17 cellular contexts compared by ENCODE assay signal in the genomic region with DNA sequence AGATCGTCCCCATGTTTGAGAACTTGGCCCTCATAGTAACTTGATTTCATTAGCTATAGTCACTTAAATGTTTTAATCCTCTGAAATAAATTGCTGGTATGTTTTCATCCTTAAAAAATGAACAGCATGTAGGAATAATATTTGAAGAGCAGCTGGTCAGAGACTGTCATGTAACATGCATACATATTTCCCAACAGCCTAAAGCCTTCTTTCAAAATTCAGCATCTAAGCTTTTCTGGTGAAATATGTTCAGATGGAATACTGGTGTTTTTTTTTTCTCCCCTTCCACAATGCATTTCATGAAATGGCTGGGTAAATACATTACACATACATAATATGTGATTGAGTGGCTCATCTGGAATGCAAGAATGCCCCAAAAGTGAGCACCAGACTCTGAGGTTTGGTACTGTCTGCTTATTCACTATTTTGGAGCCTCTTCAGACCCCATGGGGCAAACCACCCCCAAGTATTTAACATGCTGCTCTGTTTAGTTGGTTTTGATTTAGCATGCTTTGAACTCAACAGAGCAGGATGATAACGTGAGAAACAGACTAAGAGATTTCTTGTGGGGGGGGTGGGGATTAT.
DNase-seq lines count a peak whose midpoint lies in the region; ATAC-seq and TF ChIP-seq lines count a peak whose summit lies in the region.
"Had no signal": no experiment of that assay in that cellular context is flagged by ENCODE, and none has a peak within 500 bp of the region (broad histone marks: within the 10 kb centered on the region; RNA-seq: fewer than 3 reads in every experiment).

No MANE protein-coding gene starts in this region.

- H3K4me3 Mint-ChIP-seq in naive thymus-derived CD4-positive, alpha-beta T cell, result no peak overlapping the region
- H3K4me3 Mint-ChIP-seq: stimulated activated naive CD8-positive, alpha-beta T cell treated with anti-CD3 and anti-CD28 coated beads, Interleukin-15, Interleukin-2, amounts not matched to agents 100 ng/mL and 50 ng/mL, for 24 hours had no signal

- H2AFZ ChIP-seq in IMR-90 (replicated peaks; ENCODE audit: low read length, poor library complexity), result no peak overlapping the region

- CTCF ChIA-PET in IMR-90 (lab: Yijun Ruan, JAX), result interaction anchor here (0.6 to 0.7 kb wide), 2 partner anchors 14 to 435 kb away, joined by 4 to 8 read pairs; no protein-coding TSS in a partner anchor
- CTCF ChIA-PET in naive thymus-derived CD4-positive, alpha-beta T cell (lab: Charles Lee), result interaction anchor here (0.6 kb wide), 1 partner anchor 101 kb away, joined by 3 read pairs; no protein-coding TSS in a partner anchor

- H3K27me3 ChIP-seq in IMR-90 (ENCODE audit: control insufficient read depth, insufficient read depth, low read length) (no peaks in the 10 kb centered on the region), Peyer's patch (no peaks in the 10 kb centered on the region), stomach (no peaks in the 10 kb centered on the region)
- no peaks in the 10 kb centered on the region for H3K27me3 ChIP-seq in naive thymus-derived CD4-positive, alpha-beta T cell (ENCODE audit: control insufficient read depth in 2 of 2, insufficient read depth in 2 of 2, low read length in 2 of 2)
- H3K27me3 ChIP-seq: ascending aorta, esophagus muscularis mucosa had no signal

- H3K56ac ChIP-seq in IMR-90 (ENCODE audit: extremely low read depth, insufficient read depth, low read length), result no peak overlapping the region

- no peaks in the 10 kb centered on the region for H3K9me3 ChIP-seq in IMR-90 (ENCODE audit: control insufficient read depth, insufficient read depth, low read length)
- no peaks in the 10 kb centered on the region for H3K9me3 ChIP-seq in naive thymus-derived CD4-positive, alpha-beta T cell (ENCODE audit: control insufficient read depth in 2 of 3, low read length in 3 of 3)
- H3K9me3 ChIP-seq in Peyer's patch, result no peaks in the 10 kb centered on the region
- no peaks in the 10 kb centered on the region for H3K9me3 ChIP-seq in stomach
- H3K9me3 ChIP-seq: ascending aorta, esophagus muscularis mucosa had no signal

- intact Hi-C loops in IMR-90 (cut with micrococcal nuclease) (loop anchor here (5.0 kb wide), 2 partner anchors 92 to 1372 kb away; a partner anchor contains a TSS), stomach (cut with DNase I; ENCODE audit: low total_unique reads) (no loop called here)
- intact Hi-C loops in naive thymus-derived CD4-positive, alpha-beta T cell (cut with micrococcal nuclease), result no loop called here

- 0 out of 2 replicates have a peak, but pooled peaks cover 2% of the 10 kb centered on the region for H3K4me1 ChIP-seq in IMR-90 (ENCODE audit: control insufficient read depth, insufficient read depth, low read length)
- no peaks in the 10 kb centered on the region for H3K4me1 ChIP-seq in naive thymus-derived CD4-positive, alpha-beta T cell (ENCODE audit: control insufficient read depth in 2 of 2, insufficient read depth in 2 of 2, low read length in 2 of 2)
- no peaks in the 10 kb centered on the region for H3K4me1 ChIP-seq in Peyer's patch
- no peaks in the 10 kb centered on the region for H3K4me1 ChIP-seq in stomach
- H3K4me1 ChIP-seq: esophagus muscularis mucosa had no signal

- TF ChIP-seq RAD21 in IMR-90 (IDR thresholded peaks at IDR 0.05; ENCODE audit: low read length), result no peak

- dilution Hi-C loops in IMR-90 (cut with HindIII; ENCODE audit: low sequenced_read_pairs, unreplicated experiment), result loop anchor here (25.0 kb wide), 1 partner anchor 97 kb away; a partner anchor contains a TSS

- H2AK9ac ChIP-seq in IMR-90 (replicated peaks; ENCODE audit: low read depth, low read length, poor library complexity), result no peak overlapping the region

- no CpG with 5 or more reads among the region's 2 CpGs for WGBS in IMR-90 (ENCODE audit: extremely low coverage in 2 of 2, insufficient read length in 1 of 2), 2 experiments
- 54 to 77% (median 67%) methylated on average over 2 of the region's 2 CpGs for WGBS in stomach, 5 donors

- no peak overlapping the region for H3K4ac ChIP-seq in IMR-90 (ENCODE audit: low read depth, low read length)

- H3K18ac ChIP-seq in IMR-90 (ENCODE audit: low read depth, low read length), result no peak overlapping the region

- H3K4me3 ChIP-seq in IMR-90 (ENCODE audit: insufficient read depth, low read depth, low read length), result no peak overlapping the region
- no peak overlapping the region for H3K4me3 ChIP-seq in choroid plexus epithelial cell (ENCODE audit: low read depth, low read length)
- no peak overlapping the region for H3K4me3 ChIP-seq in naive thymus-derived CD4-positive, alpha-beta T cell (ENCODE audit: low read length)
- H3K4me3 ChIP-seq in Peyer's patch, result no peak overlapping the region
- H3K4me3 ChIP-seq in stomach, result no peak overlapping the region
- H3K4me3 ChIP-seq: ascending aorta, esophagus muscularis mucosa had no signal

- no peak overlapping the region for H3K27ac ChIP-seq in IMR-90 (ENCODE audit: insufficient read depth, low read length)
- no peak overlapping the region for H3K27ac ChIP-seq in naive thymus-derived CD4-positive, alpha-beta T cell (ENCODE audit: low read depth, low read length)
- H3K27ac ChIP-seq in Peyer's patch, result no peak overlapping the region
- H3K27ac ChIP-seq in stomach, result no peak overlapping the region
- H3K27ac ChIP-seq: ascending aorta, esophagus muscularis mucosa had no signal

- H3K4me1 Mint-ChIP-seq in naive thymus-derived CD4-positive, alpha-beta T cell, result peaks cover 0 to 4% (median 0%) of the 10 kb centered on the region in 7 donors

- ATAC-seq in IMR-90 (ENCODE audit: low read depth), result peak; percentile 71
- ATAC-seq in naive thymus-derived CD4-positive, alpha-beta T cell, result no peak
- ATAC-seq: left colon, Right ventricle myocardium inferior had no signal

- in situ Hi-C loops in IMR-90 (cut with MboI; ENCODE audit: low sequenced_read_pairs), result no loop called here

- no peak overlapping the region for H3K9ac ChIP-seq in IMR-90 (ENCODE audit: low read depth, low read length)

- H3K23ac ChIP-seq in IMR-90 (ENCODE audit: low read depth, low read length), result no peak overlapping the region

- H4K5ac ChIP-seq in IMR-90 (ENCODE audit: low read depth, low read length), result no peak overlapping the region

- no peak overlapping the region for H2BK15ac ChIP-seq in IMR-90 (ENCODE audit: low read depth, low read length)

- DNase-seq in AG08395 (ENCODE audit: low spot score) (peak; percentile 79), IMR-90 (peak; percentile 32), choroid plexus epithelial cell (ENCODE audit: low read depth) (peak; percentile 47), nucleus accumbens (lab: John Stamatoyannopoulos, UW) (no peak), Peyer's patch (no peak), stomach (no peak), 8988T (no peak)
- no peak for DNase-seq in naive thymus-derived CD4-positive, alpha-beta T cell
- DNase-seq: activated CD4-positive, CD25-positive, alpha-beta regulatory T cell; activated effector memory CD4-positive, alpha-beta T cell treated with Interleukin-2 at 50 U/mL for 16 hours; H7; left colon; NCI-H187 treated with DMSO at 0.1 percent for 48 hours had no signal

- TF ChIP-seq POLR2A in IMR-90 (IDR thresholded peaks at IDR 0.05; ENCODE audit: low read depth, low read length), result no peak
- TF ChIP-seq POLR2A in Peyer's patch (IDR thresholded peaks at IDR 0.05), result no peak
- TF ChIP-seq POLR2A in stomach (IDR thresholded peaks at IDR 0.05), result no peak

- no peaks in the 10 kb centered on the region for H3K79me1 ChIP-seq in IMR-90 (ENCODE audit: low read depth in 1 of 2, low read length in 2 of 2)

- H2BK5ac ChIP-seq in IMR-90 (ENCODE audit: low read depth, low read length, poor library complexity, severe bottlenecking), result no peak overlapping the region

- peaks cover 11 to 68% (median 45%) of the 10 kb centered on the region in 5 donors for H3K36me3 Mint-ChIP-seq in naive thymus-derived CD4-positive, alpha-beta T cell

- H3K27ac Mint-ChIP-seq in naive thymus-derived CD4-positive, alpha-beta T cell, result peak overlapping the region in 5 of 9 donors; percentile 8 to 63 (median 55)

- no peaks in the 10 kb centered on the region; the same call in 1 of the 2 replicates for H3K9me1 ChIP-seq in IMR-90 (ENCODE audit: insufficient read depth, low read length)

- POLR2A ChIA-PET in IMR-90 (lab: Charles Lee; ENCODE audit: unreplicated experiment), result no interaction called here
- POLR2A ChIA-PET in naive thymus-derived CD4-positive, alpha-beta T cell (lab: Charles Lee), result no interaction called here

- no peaks in the 10 kb centered on the region for H3K27me3 Mint-ChIP-seq in naive thymus-derived CD4-positive, alpha-beta T cell
- H3K27me3 Mint-ChIP-seq: stimulated activated naive CD8-positive, alpha-beta T cell treated with anti-CD3 and anti-CD28 coated beads, Interleukin-15, Interleukin-2, amounts not matched to agents 100 ng/mL and 50 ng/mL, for 24 hours had no signal

- no peak overlapping the region for H2BK20ac ChIP-seq in IMR-90 (ENCODE audit: low read depth, low read length)

- H2AK5ac ChIP-seq in IMR-90 (ENCODE audit: low read depth, low read length), result no peak overlapping the region

- no peak overlapping the region for H3K14ac ChIP-seq in IMR-90 (replicated peaks; ENCODE audit: low read depth, low read length)

- H2BK120ac ChIP-seq in IMR-90 (ENCODE audit: low read depth, low read length), result no peak overlapping the region

- no peak for TF ChIP-seq EP300 in stomach (IDR thresholded peaks at IDR 0.05)

- no peaks in the 10 kb centered on the region for H3K9me3 Mint-ChIP-seq in naive thymus-derived CD4-positive, alpha-beta T cell
- H3K9me3 Mint-ChIP-seq: stimulated activated naive CD8-positive, alpha-beta T cell treated with anti-CD3 and anti-CD28 coated beads, Interleukin-15, Interleukin-2, amounts not matched to agents 100 ng/mL and 50 ng/mL, for 24 hours had no signal

- no peak overlapping the region for H4K91ac ChIP-seq in IMR-90 (ENCODE audit: insufficient read depth, low read depth, low read length)

- no peaks in the 10 kb centered on the region for H4K20me1 ChIP-seq in IMR-90 (ENCODE audit: insufficient read depth, low read length)

- H4K8ac ChIP-seq in IMR-90 (ENCODE audit: low read depth in 2 of 2, low read length in 2 of 2), result no peak overlapping the region

- peaks cover 16% of the 10 kb centered on the region for H3K36me3 ChIP-seq in IMR-90 (ENCODE audit: control insufficient read depth, insufficient read depth, low read length)
- peaks cover 13 to 82% (median 15%) of the 10 kb centered on the region in 3 experiments for H3K36me3 ChIP-seq in naive thymus-derived CD4-positive, alpha-beta T cell (ENCODE audit: control insufficient read depth in 2 of 3, insufficient read depth in 3 of 3, low read length in 3 of 3)
- H3K36me3 ChIP-seq in Peyer's patch, result peaks cover 0 to 72% (median 0%) of the 10 kb centered on the region in 3 donors
- H3K36me3 ChIP-seq in stomach, result peaks cover 24 to 90% (median 86%) of the 10 kb centered on the region in 4 donors

- no TSS peak for BruUV-seq in IMR-90 (replicated peaks; lab: Mats Ljungman, UMichigan)

- H3K4me2 ChIP-seq in IMR-90 (ENCODE audit: low read depth, low read length), result no peak overlapping the region

- TF ChIP-seq CTCF in IMR-90 (conservative IDR thresholded peaks at IDR 0.05; ENCODE audit: low read depth, low read length), result no peak
- no peak for TF ChIP-seq CTCF in choroid plexus epithelial cell (conservative IDR thresholded peaks at IDR 0.05; ENCODE audit: low read depth, low read length)
- TF ChIP-seq CTCF in Peyer's patch (IDR thresholded peaks at IDR 0.05), result no peak
- no peak for TF ChIP-seq CTCF in stomach (IDR thresholded peaks at IDR 0.05)

TF ChIP-seq in IMR-90, 13 proteins besides CTCF, POLR2A, EP300 and RAD21 (continues in another document):
- TF ChIP-seq BHLHE40 (IDR thresholded peaks at IDR 0.05; ENCODE audit: low read depth, low read length), result peak; percentile 33; the same call in 1 of the 2 replicates

Comparison
In these comparisons a context has a peak if more than half of its experiments do, and no peak if none do; other contexts are left out.
1. DNase-seq: peak in AG08395 (single experiment), IMR-90 (single experiment) and choroid plexus epithelial cell (single experiment); none in naive thymus-derived CD4-positive, alpha-beta T cell (0 of 9), nucleus accumbens (0 of 56), Peyer's patch (0 of 3), stomach (single experiment) and 8988T (single experiment).